Comparison of ENCODE assay signal across 30 cellular contexts in the genomic region with DNA sequence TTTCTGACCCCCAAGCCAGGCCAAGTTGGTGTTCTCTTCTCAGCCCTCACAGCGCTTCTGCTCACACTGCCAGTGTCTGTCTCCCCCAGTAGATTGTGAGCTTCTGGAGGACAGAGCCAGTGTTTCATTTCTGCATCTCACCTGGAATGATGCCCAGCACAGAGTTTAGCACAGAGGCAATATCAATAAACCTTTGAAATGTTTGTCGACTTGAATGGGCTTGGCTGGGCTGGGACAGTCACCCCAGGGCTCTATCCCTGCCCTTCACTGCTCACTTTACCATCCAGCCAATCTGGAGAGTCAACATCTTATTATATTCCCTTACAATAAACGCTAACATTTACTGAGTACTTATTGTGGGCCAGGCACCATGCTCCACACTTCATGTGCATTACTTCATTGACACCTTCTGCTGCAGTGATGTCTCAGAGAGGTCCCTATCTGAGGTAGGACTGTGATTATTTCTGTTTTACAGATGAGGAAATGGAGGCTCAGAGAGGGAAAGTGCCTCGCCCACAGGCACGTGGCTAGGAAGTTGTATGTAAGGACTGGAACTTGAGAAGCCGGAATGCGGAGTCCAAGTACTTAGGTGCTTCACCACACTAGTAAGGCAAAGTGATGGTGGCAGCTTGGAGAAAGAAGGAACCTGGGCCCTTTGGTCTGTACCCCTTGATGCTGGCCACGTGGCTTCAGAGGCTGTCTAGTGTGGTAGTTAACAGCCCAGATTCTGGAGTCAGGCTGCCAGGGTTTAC.
"Had no signal": no experiment of that assay in that cellular context is flagged by ENCODE, and none has a peak within 500 bp of the region (broad histone marks: within the 10 kb centered on the region; RNA-seq: fewer than 3 reads in every experiment).

No MANE protein-coding gene starts in this region.

- ATAC-seq: activated CD4-positive, CD25-positive, alpha-beta regulatory T cell treated with anti-CD3 and anti-CD28 coated beads, Interleukin-2, amount 50 U/mL, for 24 hours; activated T-helper 17 cell treated with anti-CD3 and anti-CD28 coated beads, Interleukin-2, amount 50 U/mL, for 72 hours; left cardiac atrium; naive thymus-derived CD8-positive, alpha-beta T cell; stimulated activated naive B cell treated with anti-CD40 and anti-IgM and Interleukin-4, amounts not matched to agents 10 μg/mL and 1 μg/mL and 100 μg/mL, for 72 hours had no signal

- H3K9me3 ChIP-seq: breast epithelium, right lobe of liver, SK-N-SH, stomach, thyroid gland had no signal

- DNase-seq: activated CD4-positive, alpha-beta memory T cell treated with anti-CD3 and anti-CD28 coated beads, Interleukin-2, amount 10 ng/mL, durations not matched to agents 7 days and 5 days; activated CD4-positive, alpha-beta T cell treated with anti-CD3 and anti-CD28 coated beads, Interleukin-2, amount 10 ng/mL, durations not matched to agents 24 days and 14 days; activated CD8-positive, alpha-beta memory T cell treated with anti-CD3 and anti-CD28 coated beads, Interleukin-2, amount 50 U/mL, for 48 hours; activated gamma-delta T cell treated with Interleukin-2 at 50 U/mL for 16 hours; activated naive CD4-positive, alpha-beta T cell treated with anti-CD3 and anti-CD28 coated beads, Interleukin-2, amount 50 U/mL, for 16 hours; activated T-cell treated with anti-CD3 and anti-CD28 coated beads, Interleukin-2, amount 50 U/mL, for 24 hours; amniotic stem cell; central memory CD4-positive, alpha-beta T cell; effector CD8-positive, alpha-beta T cell; left cardiac atrium; naive thymus-derived CD8-positive, alpha-beta T cell; right lobe of liver; SK-N-SH; stimulated activated CD4-positive, alpha-beta T cell treated with anti-CD3 and anti-CD28 coated beads, Interleukin-1b, Interleukin-23, amount 100 ng/mL, for 48 hours; stimulated activated CD4-positive, alpha-beta T cell treated with anti-CD3 and anti-CD28 coated beads, Interleukin-4, amount 100 ng/mL, for 4 hours; stimulated activated naive B cell treated with anti-CD40 and anti-IgM and Interleukin-4, amounts not matched to agents 10 μg/mL and 1 μg/mL and 100 μg/mL, for 72 hours; stomach; SW 1271; T-helper 9 cell; thyroid gland had no signal

- H3K27me3 ChIP-seq: right lobe of liver, thyroid gland had no signal

- H3K4me3 ChIP-seq: breast epithelium, right lobe of liver, skin epidermis, stomach, thyroid gland had no signal

- H3K36me3 ChIP-seq: breast epithelium, right lobe of liver, thyroid gland had no signal

- H3K4me1 ChIP-seq: breast epithelium, thyroid gland had no signal

- H3K27ac ChIP-seq: breast epithelium, epithelial cell of prostate, right lobe of liver, skin epidermis, stomach, thyroid gland, VCaP had no signal

- H3K9ac ChIP-seq: SK-N-SH had no signal

- FAIRE-seq: endometrium, frontal cortex, islet of Langerhans, TTC549 had no signal
